Comparison of ENCODE assay signal across 9 cellular contexts in the genomic region with DNA sequence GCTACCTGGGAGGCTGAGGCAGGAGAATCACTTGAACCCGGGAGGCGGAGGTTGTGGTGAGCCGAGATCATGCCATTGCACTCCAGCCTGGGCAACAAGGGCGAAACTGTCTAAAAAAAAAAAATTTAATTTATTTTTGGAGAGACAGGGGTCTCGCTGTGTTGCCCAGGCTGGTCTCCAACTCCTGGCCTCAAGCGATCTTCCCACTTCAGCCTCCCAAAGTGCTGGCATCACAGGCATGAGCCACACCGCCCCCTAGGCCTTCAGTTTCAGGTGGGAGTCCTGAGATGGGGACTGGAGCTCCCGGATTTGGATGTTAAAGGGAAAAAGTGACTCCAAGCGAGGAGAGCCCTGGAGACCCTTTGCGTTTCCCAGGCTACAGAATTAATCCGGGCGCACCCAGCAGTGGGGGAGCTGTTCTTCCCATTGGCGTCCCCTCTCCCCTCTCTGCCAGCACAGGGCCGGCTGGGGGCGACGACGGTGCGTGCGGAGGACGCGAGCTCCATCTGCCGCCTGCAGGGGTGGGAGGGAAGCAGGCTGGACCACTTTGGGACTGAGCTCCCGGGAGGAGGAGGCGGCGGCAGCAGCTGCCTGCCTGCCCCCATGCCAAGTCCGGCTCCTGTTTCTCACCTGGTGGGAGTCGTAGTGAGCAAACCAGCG. TPM values are rescaled to one million over a fixed set of nuclear protein-coding genes. Genes with fewer than 3 reads are reported as not detected.
DNase-seq lines count a peak whose midpoint lies in the region; ATAC-seq and TF ChIP-seq lines count a peak whose summit lies in the region.
"Had no signal": no experiment of that assay in that cellular context is flagged by ENCODE, and none has a peak within 500 bp of the region (broad histone marks: within the 10 kb centered on the region; RNA-seq: fewer than 3 reads in every experiment).

No MANE protein-coding gene starts in this region.

- CTCF ChIA-PET in activated naive CD4-positive, alpha-beta T cell treated with anti-CD3 and anti-CD28 coated beads for 36 hours (lab: Charles Lee), result interaction anchor here (0.9 to 1.4 kb wide), 4 partner anchors 77 to 123 kb away, joined by 3 to 4 read pairs (median 3); no protein-coding TSS in a partner anchor

- no peaks in the 10 kb centered on the region for H3K36me3 Mint-ChIP-seq in activated naive CD4-positive, alpha-beta T cell treated with anti-CD3 and anti-CD28 coated beads for 36 hours (ENCODE audit: low read depth)
- H3K36me3 Mint-ChIP-seq in activated naive CD4-positive, alpha-beta T cell treated with anti-CD3 and anti-CD28 coated beads, Interleukin-2, amount 50 U/mL, for 72 hours, result peaks cover 9 to 10% of the 10 kb centered on the region in 2 donors

- peaks cover 9% of the 10 kb centered on the region for H3K9me3 Mint-ChIP-seq in activated naive CD4-positive, alpha-beta T cell treated with anti-CD3 and anti-CD28 coated beads for 36 hours
- peaks cover 6 to 8% of the 10 kb centered on the region in 2 donors for H3K9me3 Mint-ChIP-seq in activated naive CD4-positive, alpha-beta T cell treated with anti-CD3 and anti-CD28 coated beads, Interleukin-2, amount 50 U/mL, for 72 hours

- peaks cover 0 to 12% (median 7%) of the 10 kb centered on the region in 3 donors for H3K9me3 ChIP-seq in esophagus squamous epithelium

- TF ChIP-seq CTCF in foreskin keratinocyte (conservative IDR thresholded peaks at IDR 0.05), result peak; percentile 38
- no peak for TF ChIP-seq CTCF in omental fat pad (IDR thresholded peaks at IDR 0.05)
- no peak for TF ChIP-seq CTCF in esophagus squamous epithelium (IDR thresholded peaks at IDR 0.05)

- H3K4me1 ChIP-seq in foreskin keratinocyte, result no peaks in the 10 kb centered on the region
- H3K4me1 ChIP-seq in esophagus squamous epithelium, result peaks cover 4 to 15% (median 8%) of the 10 kb centered on the region in 3 donors

- no peaks in the 10 kb centered on the region for H3K36me3 ChIP-seq in esophagus squamous epithelium

- H3K27me3 ChIP-seq in foreskin keratinocyte, result no peaks in the 10 kb centered on the region
- peaks cover 0 to 27% (median 0%) of the 10 kb centered on the region in 4 donors for H3K27me3 ChIP-seq in esophagus squamous epithelium

- intact Hi-C loops in activated naive CD4-positive, alpha-beta T cell treated with anti-CD3 and anti-CD28 coated beads for 36 hours (cut with micrococcal nuclease), result no loop called here
- intact Hi-C loops in esophagus squamous epithelium (cut with DNase I), result no loop called here

- H3K4me1 Mint-ChIP-seq in activated naive CD4-positive, alpha-beta T cell treated with anti-CD3 and anti-CD28 coated beads for 36 hours (ENCODE audit: low read depth), result peaks cover 4% of the 10 kb centered on the region

- H3K27ac Mint-ChIP-seq in activated naive CD4-positive, alpha-beta T cell treated with anti-CD3 and anti-CD28 coated beads for 36 hours, result no peak overlapping the region
- no peak overlapping the region for H3K27ac Mint-ChIP-seq in activated naive CD4-positive, alpha-beta T cell treated with anti-CD3 and anti-CD28 coated beads, Interleukin-2, amount 50 U/mL, for 72 hours
- H3K27ac Mint-ChIP-seq: CD4-positive, alpha-beta memory T cell had no signal

- WGBS in esophagus squamous epithelium, 2 donors, result 49 to 80% methylated on average over 5 to 12 of the region's 28 CpGs

- H3K4me3 ChIP-seq in skeletal muscle cell (ENCODE audit: low read depth, low read length) (peak overlapping the region; percentile 10), esophagus squamous epithelium (no peak overlapping the region)

- H3K27me3 Mint-ChIP-seq in activated naive CD4-positive, alpha-beta T cell treated with anti-CD3 and anti-CD28 coated beads for 36 hours (ENCODE audit: low read depth), result peaks cover 13% of the 10 kb centered on the region

- DNase-seq in activated naive CD4-positive, alpha-beta T cell treated with anti-CD3 and anti-CD28 coated beads for 36 hours, result peak; percentile 10
- DNase-seq in activated naive CD4-positive, alpha-beta T cell treated with anti-CD3 and anti-CD28 coated beads, Interleukin-2, amount 50 U/mL, for 72 hours (ENCODE audit: low spot score in 2 of 2), result no peak
- peak; percentile 60 for DNase-seq in NCI-H2227 (lab: John Stamatoyannopoulos, UW; ENCODE audit: unreplicated experiment)
- no peak for DNase-seq in foreskin keratinocyte
- DNase-seq in skeletal muscle cell (ENCODE audit: low read depth), result no peak
- no peak for DNase-seq in omental fat pad (ENCODE audit: low spot score)
- no peak for DNase-seq in esophagus squamous epithelium (lab: John Stamatoyannopoulos, UW)
- DNase-seq: CD4-positive, alpha-beta memory T cell had no signal

- no peak for TF ChIP-seq POLR2A in esophagus squamous epithelium (IDR thresholded peaks at IDR 0.05)

- H3K27ac ChIP-seq in foreskin keratinocyte, result no peak overlapping the region
- H3K27ac ChIP-seq in esophagus squamous epithelium, result no peak overlapping the region

- no peak for ATAC-seq in activated naive CD4-positive, alpha-beta T cell treated with anti-CD3 and anti-CD28 coated beads, Interleukin-2, amount 50 U/mL, for 72 hours
- no peak for ATAC-seq in foreskin keratinocyte
- no peak for ATAC-seq in omental fat pad (ENCODE audit: low FRiP score)
- no peak for ATAC-seq in HG03460 (IDR thresholded peaks at IDR 0.05; ENCODE audit: unreplicated experiment)

- no peak overlapping the region for H3K4me3 Mint-ChIP-seq in activated naive CD4-positive, alpha-beta T cell treated with anti-CD3 and anti-CD28 coated beads for 36 hours
- H3K4me3 Mint-ChIP-seq: CD4-positive, alpha-beta memory T cell had no signal

RNA-seq across cellular contexts. Expression of gene USP7, which starts 49.3 kb away (rescaled TPM):
- 100 to 1,000 TPM; 155 to 163 TPM for total RNA-seq in activated naive CD4-positive, alpha-beta T cell treated with anti-CD3 and anti-CD28 coated beads for 36 hours
- 100 to 1,000 TPM; 154 to 171 TPM for total RNA-seq in activated naive CD4-positive, alpha-beta T cell treated with anti-CD3 and anti-CD28 coated beads, Interleukin-2, amount 50 U/mL, for 72 hours
- 72.6 and 75.9 TPM in 2 replicates for total RNA-seq in foreskin keratinocyte
- polyA plus RNA-seq in foreskin keratinocyte, result 28.8 and 35.5 TPM in 2 replicates
- 100 to 1,000 TPM in 2 of 4 donors, 10 to 100 TPM in 2; 71.2 to 138 (median 97.0) TPM for total RNA-seq in omental fat pad
- 100 to 1,000 TPM in 2 of 4 donors, 10 to 100 TPM in 2; 62.5 to 109 (median 89.1) TPM for total RNA-seq in esophagus squamous epithelium

Comparison
In these comparisons a context has a peak if more than half of its experiments do, and no peak if none do; other contexts are left out.
1. DNase-seq: peak in activated naive CD4-positive, alpha-beta T cell treated with anti-CD3 and anti-CD28 coated beads for 36 hours (single experiment) and NCI-H2227 (single experiment); none in activated naive CD4-positive, alpha-beta T cell treated with anti-CD3 and anti-CD28 coated beads, Interleukin-2, amount 50 U/mL, for 72 hours (0 of 2), foreskin keratinocyte (0 of 2), skeletal muscle cell (single experiment), omental fat pad (single experiment) and esophagus squamous epithelium (single experiment).